In genomic region chrX:15674899-15675489, GRCh38 we compare ENCODE assay signal across 8 cellular contexts. TPM values are rescaled to one million over a fixed set of nuclear protein-coding genes. Genes with fewer than 3 reads are reported as not detected.
DNase-seq lines count a peak whose midpoint lies in the region; ATAC-seq and TF ChIP-seq lines count a peak whose summit lies in the region.

No MANE protein-coding gene starts in this region.

- intact Hi-C loops in heart right ventricle (cut with DNase I) (loop anchor here in 1 of 10 donors (10.0 kb wide), 1 partner anchor 180 kb away; the partner anchor contains the start of gene PIR), posterior cingulate gyrus (cut with DNase I) (loop anchor here (10.0 kb wide), 2 partner anchors 180 to 1110 kb away; partner anchors contain the start of genes PIR and TXLNG)

- H3K9ac ChIP-seq in adipocyte (ENCODE audit: low read length): peak overlapping the region; percentile 90

- H3K9me3 ChIP-seq in adipocyte (ENCODE audit: control insufficient read depth, low read length) (no peaks in the 10 kb centered on the region), heart right ventricle (no peaks in the 10 kb centered on the region), upper lobe of left lung (no peaks in the 10 kb centered on the region)

- peak in 2 of 4 donors; percentile 8 to 9 for TF ChIP-seq EP300 in upper lobe of left lung (IDR thresholded peaks at IDR 0.05)

- H3K4me3 ChIP-seq in GM12875 (ENCODE audit: low read depth, low read length) (peak overlapping the region; percentile 100), adipocyte (ENCODE audit: low read length) (peak overlapping the region; percentile 91), heart right ventricle (peak overlapping the region; percentile 54 to 84 (median 77)), upper lobe of left lung (peak overlapping the region; percentile 59 to 86 (median 72))

- H3K4me1 ChIP-seq in adipocyte (ENCODE audit: control insufficient read depth, insufficient read depth, low read length) (peaks cover 26% of the 10 kb centered on the region), heart right ventricle (peaks cover 0 to 32% (median 14%) of the 10 kb centered on the region in 9 donors), upper lobe of left lung (peaks cover 6 to 25% (median 16%) of the 10 kb centered on the region in 4 donors)

- H3K27ac ChIP-seq in heart right ventricle (peak overlapping the region; percentile 86 to 99 (median 98)), upper lobe of left lung (peak overlapping the region; percentile 95 to 99 (median 97))

- ATAC-seq in HG02759 (IDR thresholded peaks at IDR 0.05; ENCODE audit: unreplicated experiment): peak; percentile 80
- peak; percentile 94 to 98 (median 96) for ATAC-seq in heart right ventricle
- peak; percentile 97 to 98 for ATAC-seq in upper lobe of left lung (ENCODE audit: low FRiP score in 2 of 2)

- TF ChIP-seq CTCF in GM12875 (IDR thresholded peaks at IDR 0.05; ENCODE audit: borderline replicate concordance, insufficient read depth, low read depth, low read length) (no peak), heart right ventricle (IDR thresholded peaks at IDR 0.05) (no peak), upper lobe of left lung (IDR thresholded peaks at IDR 0.05) (peak in 1 of 6 experiments; percentile 22)

- WGBS in heart right ventricle, 2 donors: 0 to 1% methylated on average over 46 of the region's 46 CpGs
- 0 to 1% methylated on average over 46 of the region's 46 CpGs for WGBS in upper lobe of left lung, 2 donors

- DNase-seq in NCI-H128 (lab: John Stamatoyannopoulos, UW; ENCODE audit: unreplicated experiment) (peak; percentile 61), SKM-1 treated with dmso at 0.1 percent for 144 hours (lab: John Stamatoyannopoulos, UW; ENCODE audit: unreplicated experiment) (peak; percentile 82), adipocyte (ENCODE audit: low read depth) (peak; percentile 96), heart right ventricle (peak; percentile 77 to 81), posterior cingulate gyrus (peak; percentile 64 to 98 (median 90)), upper lobe of left lung (peak; percentile 88 to 93)

- peak in 2 of 4 donors; percentile 71 to 75 for TF ChIP-seq POLR2A in upper lobe of left lung (IDR thresholded peaks at IDR 0.05)

- no peaks in the 10 kb centered on the region for H3K27me3 ChIP-seq in adipocyte (replicated peaks; ENCODE audit: control insufficient read depth, insufficient read depth, low read length)
- peaks cover 0 to 19% (median 0%) of the 10 kb centered on the region in 7 donors for H3K27me3 ChIP-seq in heart right ventricle
- H3K27me3 ChIP-seq in upper lobe of left lung: no peaks in the 10 kb centered on the region

- H3K36me3 ChIP-seq in adipocyte (ENCODE audit: control insufficient read depth, insufficient read depth, low read length, severe bottlenecking): peaks cover 6% of the 10 kb centered on the region
- peaks cover 0 to 6% (median 0%) of the 10 kb centered on the region in 9 donors for H3K36me3 ChIP-seq in heart right ventricle
- peaks cover 0 to 9% (median 0%) of the 10 kb centered on the region in 4 donors for H3K36me3 ChIP-seq in upper lobe of left lung

RNA-seq across cellular contexts. Expression of gene CLTRN, which starts 10.4 kb away (rescaled TPM):
- total RNA-seq in heart right ventricle (1 to 10 TPM in 2 of 10 donors, under 1 TPM in 8; 0.17 to 1.4 (median 0.86) TPM), upper lobe of left lung (1 to 10 TPM in 4 of 6 donors, under 1 TPM in 1, not detected in 1; 0.88 to 7.9 (median 1.3) TPM)
- polyA plus RNA-seq in heart right ventricle: 1 to 10 TPM in 1 of 2 donors, under 1 TPM in 1; 0.07 to 2.4 TPM

Comparison
In these comparisons a context has a peak if more than half of its experiments do, and no peak if none do; other contexts are left out.
1. Peak in every context shown above with its lines: DNase-seq, ATAC-seq, H3K4me3 ChIP-seq and H3K27ac ChIP-seq.